In genomic region chr9:38068616-38068865, GRCh38 we compare ENCODE assay signal across 8 cellular contexts. TPM values are rescaled to one million over a fixed set of nuclear protein-coding genes. Genes with fewer than 3 reads are reported as not detected.
DNase-seq lines count a peak whose midpoint lies in the region; ATAC-seq and TF ChIP-seq lines count a peak whose summit lies in the region.

No MANE protein-coding gene starts in this region.

- peaks cover 60% of the 10 kb centered on the region for H3K4me1 Mint-ChIP-seq in nephron progenitor cell

- peaks cover 2% of the 10 kb centered on the region for H4K20me1 ChIP-seq in fibroblast of lung (ENCODE audit: control insufficient read depth, extremely low read depth, insufficient read depth, low read length)

- no peaks in the 10 kb centered on the region for H3K36me3 Mint-ChIP-seq in nephron progenitor cell (ENCODE audit: low read depth)

- peak overlapping the region; percentile 40 to 88 (median 68) for H3K4me3 ChIP-seq in fibroblast of lung (replicated peaks in 1 of 4; ENCODE audit: control extremely low read depth in 1 of 4, insufficient read depth in 1 of 4, low read depth in 3 of 4, low read length in 4 of 4)

- H3K27me3 ChIP-seq in fibroblast of lung (ENCODE audit: control insufficient read depth, insufficient read depth, low read length): no peaks in the 10 kb centered on the region

- peaks cover 11% of the 10 kb centered on the region for H3K4me1 ChIP-seq in fibroblast of lung (ENCODE audit: control insufficient read depth, extremely low read depth, insufficient read depth, low read length)

- peak; percentile 61 for DNase-seq in GM10248 (ENCODE audit: extremely low spot score)
- peak; percentile 35 to 42 for DNase-seq in Kasumi-1 (lab: John Stamatoyannopoulos, UW)
- DNase-seq in activated CD8-positive, alpha-beta memory T cell treated with anti-CD3 and anti-CD28 coated beads, Interleukin-2, amount 50 U/mL, for 48 hours: peak; percentile 65
- DNase-seq in fibroblast of lung (ENCODE audit: low read depth in 2 of 2): peak; percentile 58 to 62
- peak; percentile 49 for DNase-seq in nephron progenitor cell
- no peak for DNase-seq in NCI-H1694 (lab: John Stamatoyannopoulos, UW)
- DNase-seq in DMS153 treated with DMSO at 0.1 percent for 48 hours (lab: John Stamatoyannopoulos, UW; ENCODE audit: unreplicated experiment): no peak

- H3K27me3 Mint-ChIP-seq in nephron progenitor cell (ENCODE audit: low read depth, poor library complexity): peaks cover 17% of the 10 kb centered on the region

- peak overlapping the region; percentile 33 for H3K4me2 ChIP-seq in fibroblast of lung (ENCODE audit: extremely low read depth, insufficient read depth, low read length)

- peaks cover 51% of the 10 kb centered on the region for H3K79me2 ChIP-seq in fibroblast of lung (ENCODE audit: control insufficient read depth, insufficient read depth, low read length)

- peak overlapping the region; percentile 62 for H3K4me3 Mint-ChIP-seq in nephron progenitor cell

- H3K27ac Mint-ChIP-seq in nephron progenitor cell: no peak overlapping the region

- no peaks in the 10 kb centered on the region for H3K9me3 ChIP-seq in fibroblast of lung (ENCODE audit: control insufficient read depth, insufficient read depth, low read depth, low read length)

- H3K27ac ChIP-seq in fibroblast of lung (ENCODE audit: insufficient read depth, low read length): peak overlapping the region; percentile 79

- no peak overlapping the region for H2AFZ ChIP-seq in fibroblast of lung (ENCODE audit: low read length)

- CTCF ChIA-PET in GM10248 (lab: Yijun Ruan, JAX): interaction anchor here (0.8 to 1.7 kb wide), 5 partner anchors 15 to 156 kb away, joined by 3 to 7 read pairs (median 3); no protein-coding TSS in a partner anchor

- TF ChIP-seq CTCF in GM10248 (IDR thresholded peaks at IDR 0.05; ENCODE audit: control extremely low read depth, extremely low read depth, low read depth, missing control alignments) (peak; percentile 51), fibroblast of lung (conservative IDR thresholded peaks at IDR 0.05 in 1 of 2, IDR thresholded peaks at IDR 0.05 in 1 of 2; ENCODE audit: low read depth in 1 of 2, low read length in 2 of 2) (peak; percentile 39 to 48), nephron progenitor cell (IDR thresholded peaks at IDR 0.05) (no peak)

- POLR2A ChIA-PET in GM10248 (lab: Yijun Ruan, JAX): interaction anchor here (1.1 kb wide), 1 partner anchor 12 kb away, joined by 7 read pairs; no protein-coding TSS in a partner anchor

- H3K9ac ChIP-seq in fibroblast of lung (ENCODE audit: insufficient read depth, low read length): peak overlapping the region; percentile 87

- no peaks in the 10 kb centered on the region for H3K36me3 ChIP-seq in fibroblast of lung (ENCODE audit: control insufficient read depth, insufficient read depth, low read length)

- no peaks in the 10 kb centered on the region for H3K9me3 Mint-ChIP-seq in nephron progenitor cell

- peak; percentile 33 for ATAC-seq in GM21717 (IDR thresholded peaks at IDR 0.05; ENCODE audit: unreplicated experiment)

RNA-seq across cellular contexts. Expression of gene SHB, which starts 0.5 kb away (rescaled TPM):
- total RNA-seq in fibroblast of lung: 12.6 and 13.9 TPM in 2 replicates
- polyA plus RNA-seq in fibroblast of lung: 9.9 and 16.9 TPM in 2 replicates
- 13.0 and 21.1 TPM in 2 replicates for polyA plus RNA-seq in fibroblast of lung (2012)
- polyA minus RNA-seq in fibroblast of lung (ENCODE audit: low replicate concordance): 16.5 and 24.5 TPM in 2 replicates

Comparison
In these comparisons a context has a peak if more than half of its experiments do, and no peak if none do; other contexts are left out.
1. DNase-seq: peak in GM10248 (single experiment), Kasumi-1 (2 of 2), activated CD8-positive, alpha-beta memory T cell treated with anti-CD3 and anti-CD28 coated beads, Interleukin-2, amount 50 U/mL, for 48 hours (single experiment), fibroblast of lung (2 of 2) and nephron progenitor cell (single experiment); none in NCI-H1694 (single experiment) and DMS153 treated with DMSO at 0.1 percent for 48 hours (single experiment).